In genomic region chr5:115736690-115737005, GRCh38 we compare ENCODE assay signal across 25 cellular contexts.
DNase-seq lines count a peak whose midpoint lies in the region; ATAC-seq and TF ChIP-seq lines count a peak whose summit lies in the region.
"Had no signal": no experiment of that assay in that cellular context is flagged by ENCODE, and none has a peak within 500 bp of the region (broad histone marks: within the 10 kb centered on the region; RNA-seq: fewer than 3 reads in every experiment).

No MANE protein-coding gene starts in this region.

- H3K27me3 ChIP-seq in HUES6 (ENCODE audit: control insufficient read depth, insufficient read depth, low read length), result no peaks in the 10 kb centered on the region
- H3K27me3 ChIP-seq in iPS-20b (ENCODE audit: insufficient read depth, low read length), result no peaks in the 10 kb centered on the region
- H3K27me3 ChIP-seq: BLaER1 treated with 17β-estradiol and CSF1 and Interleukin-3, amounts not matched to agents 10 nM and 100 nM had no signal

- no peak for TF ChIP-seq CTCF in activated CD8-positive, alpha-beta T cell treated with anti-CD3 and anti-CD28 coated beads for 36 hours (IDR thresholded peaks at IDR 0.05)

- H3K4me1 Mint-ChIP-seq in activated CD8-positive, alpha-beta T cell treated with anti-CD3 and anti-CD28 coated beads for 36 hours (ENCODE audit: low read depth), result peaks cover 17% of the 10 kb centered on the region
- H3K4me1 Mint-ChIP-seq in activated CD8-positive, alpha-beta T cell treated with anti-CD3 and anti-CD28 coated beads, Interleukin-2, amount 10 ng/mL, durations not matched to agents 7 days and 5 days (ENCODE audit: low read depth), result no peaks in the 10 kb centered on the region
- peaks cover 32% of the 10 kb centered on the region for H3K4me1 Mint-ChIP-seq in activated naive CD8-positive, alpha-beta T cell treated with anti-CD3 and anti-CD28 coated beads, Interleukin-2, amount 50 U/mL, for 24 hours
- no peaks in the 10 kb centered on the region for H3K4me1 Mint-ChIP-seq in T-helper 17 cell

- peak; percentile 24 for ATAC-seq in activated CD8-positive, alpha-beta T cell treated with anti-CD3 and anti-CD28 coated beads for 36 hours
- no peak for ATAC-seq in activated CD8-positive, alpha-beta T cell treated with anti-CD3 and anti-CD28 coated beads, Interleukin-2, amount 10 ng/mL, durations not matched to agents 7 days and 5 days
- no peak for ATAC-seq in activated naive CD8-positive, alpha-beta T cell treated with anti-CD3 and anti-CD28 coated beads, Interleukin-2, amount 50 U/mL, for 24 hours
- ATAC-seq in T-helper 17 cell, result no peak
- no peak for ATAC-seq in GM19324 (IDR thresholded peaks at IDR 0.05; ENCODE audit: low FRiP score, unreplicated experiment)
- ATAC-seq: CD8-positive, alpha-beta T cell; GM12878; HCT116 had no signal

- intact Hi-C loops in activated CD8-positive, alpha-beta T cell treated with anti-CD3 and anti-CD28 coated beads for 36 hours (cut with micrococcal nuclease), result no loop called here

- no peaks in the 10 kb centered on the region for H3K36me3 Mint-ChIP-seq in activated CD8-positive, alpha-beta T cell treated with anti-CD3 and anti-CD28 coated beads for 36 hours (ENCODE audit: low read depth)
- H3K36me3 Mint-ChIP-seq in activated CD8-positive, alpha-beta T cell treated with anti-CD3 and anti-CD28 coated beads, Interleukin-2, amount 10 ng/mL, durations not matched to agents 7 days and 5 days (ENCODE audit: low read depth), result no peaks in the 10 kb centered on the region
- no peaks in the 10 kb centered on the region for H3K36me3 Mint-ChIP-seq in activated naive CD8-positive, alpha-beta T cell treated with anti-CD3 and anti-CD28 coated beads, Interleukin-2, amount 50 U/mL, for 24 hours (ENCODE audit: low read depth)
- H3K36me3 Mint-ChIP-seq in T-helper 17 cell (ENCODE audit: low read depth), result peaks cover 2% of the 10 kb centered on the region
- H3K36me3 Mint-ChIP-seq: CD8-positive, alpha-beta T cell had no signal

- H3K9me3 ChIP-seq in HUES6 (ENCODE audit: control insufficient read depth, insufficient read depth, low read depth, low read length), result no peaks in the 10 kb centered on the region
- H3K9me3 ChIP-seq in iPS-20b (ENCODE audit: insufficient read depth, low read depth, low read length), result no peaks in the 10 kb centered on the region
- no peaks in the 10 kb centered on the region for H3K9me3 ChIP-seq in T-helper 17 cell (ENCODE audit: control insufficient read depth, low read length, poor library complexity, severe bottlenecking)

- POLR2A ChIA-PET in activated CD8-positive, alpha-beta T cell treated with anti-CD3 and anti-CD28 coated beads for 36 hours (lab: Charles Lee), result no interaction called here
- POLR2A ChIA-PET in activated CD8-positive, alpha-beta T cell treated with anti-CD3 and anti-CD28 coated beads, Interleukin-2, amount 10 ng/mL, durations not matched to agents 7 days and 5 days (lab: Charles Lee), result no interaction called here

- H3K27me3 Mint-ChIP-seq in activated CD8-positive, alpha-beta T cell treated with anti-CD3 and anti-CD28 coated beads for 36 hours, result peaks cover 39% of the 10 kb centered on the region
- peaks cover 29% of the 10 kb centered on the region for H3K27me3 Mint-ChIP-seq in activated CD8-positive, alpha-beta T cell treated with anti-CD3 and anti-CD28 coated beads, Interleukin-2, amount 10 ng/mL, durations not matched to agents 7 days and 5 days (ENCODE audit: low read depth)
- peaks cover 33% of the 10 kb centered on the region for H3K27me3 Mint-ChIP-seq in activated naive CD8-positive, alpha-beta T cell treated with anti-CD3 and anti-CD28 coated beads, Interleukin-2, amount 50 U/mL, for 24 hours
- peaks cover 48% of the 10 kb centered on the region for H3K27me3 Mint-ChIP-seq in T-helper 17 cell

- H3K4me1 ChIP-seq in HUES6 (ENCODE audit: control insufficient read depth, insufficient read depth, low read length), result peaks cover 44% of the 10 kb centered on the region
- peaks cover 41% of the 10 kb centered on the region for H3K4me1 ChIP-seq in iPS-20b (ENCODE audit: insufficient read depth, low read length)

- no peaks in the 10 kb centered on the region for H3K36me3 ChIP-seq in HUES6 (ENCODE audit: control insufficient read depth, insufficient read depth, low read length)
- H3K36me3 ChIP-seq in iPS-20b (ENCODE audit: insufficient read depth, low read depth, low read length), result no peaks in the 10 kb centered on the region
- H3K36me3 ChIP-seq: BLaER1 treated with 17β-estradiol and CSF1 and Interleukin-3, amounts not matched to agents 10 nM and 100 nM had no signal

- H3K4me3 Mint-ChIP-seq in activated CD8-positive, alpha-beta T cell treated with anti-CD3 and anti-CD28 coated beads for 36 hours, result no peak overlapping the region
- no peak overlapping the region for H3K4me3 Mint-ChIP-seq in activated CD8-positive, alpha-beta T cell treated with anti-CD3 and anti-CD28 coated beads, Interleukin-2, amount 10 ng/mL, durations not matched to agents 7 days and 5 days
- no peak overlapping the region for H3K4me3 Mint-ChIP-seq in activated naive CD8-positive, alpha-beta T cell treated with anti-CD3 and anti-CD28 coated beads, Interleukin-2, amount 50 U/mL, for 24 hours
- no peak overlapping the region for H3K4me3 Mint-ChIP-seq in T-helper 17 cell
- H3K4me3 Mint-ChIP-seq: CD8-positive, alpha-beta T cell had no signal

- H3K4me3 ChIP-seq in HUES6 (ENCODE audit: low read depth, low read length) (no peak overlapping the region), iPS-20b (ENCODE audit: low read length) (peak overlapping the region; percentile 36; the same call in 1 of the 2 replicates)
- H3K4me3 ChIP-seq: BLaER1 treated with 17β-estradiol and CSF1 and Interleukin-3, amounts not matched to agents 10 nM and 100 nM; GM12878; PC-9 had no signal

- peak overlapping the region; percentile 1 for H3K27ac Mint-ChIP-seq in activated CD8-positive, alpha-beta T cell treated with anti-CD3 and anti-CD28 coated beads for 36 hours
- no peak overlapping the region for H3K27ac Mint-ChIP-seq in activated CD8-positive, alpha-beta T cell treated with anti-CD3 and anti-CD28 coated beads, Interleukin-2, amount 10 ng/mL, durations not matched to agents 7 days and 5 days
- peak overlapping the region; percentile 17 for H3K27ac Mint-ChIP-seq in activated naive CD8-positive, alpha-beta T cell treated with anti-CD3 and anti-CD28 coated beads, Interleukin-2, amount 50 U/mL, for 24 hours
- no peak overlapping the region for H3K27ac Mint-ChIP-seq in T-helper 17 cell
- H3K27ac Mint-ChIP-seq: CD8-positive, alpha-beta T cell had no signal

- CTCF ChIA-PET in activated CD8-positive, alpha-beta T cell treated with anti-CD3 and anti-CD28 coated beads for 36 hours (lab: Charles Lee), result interaction anchor here (0.8 to 1.3 kb wide), 3 partner anchors 14 to 102 kb away, joined by 3 read pairs; no protein-coding TSS in a partner anchor
- CTCF ChIA-PET in activated CD8-positive, alpha-beta T cell treated with anti-CD3 and anti-CD28 coated beads, Interleukin-2, amount 10 ng/mL, durations not matched to agents 7 days and 5 days (lab: Charles Lee), result no interaction called here

- no peaks in the 10 kb centered on the region for H3K9me3 Mint-ChIP-seq in activated CD8-positive, alpha-beta T cell treated with anti-CD3 and anti-CD28 coated beads for 36 hours
- H3K9me3 Mint-ChIP-seq in activated CD8-positive, alpha-beta T cell treated with anti-CD3 and anti-CD28 coated beads, Interleukin-2, amount 10 ng/mL, durations not matched to agents 7 days and 5 days (ENCODE audit: insufficient read depth), result no peaks in the 10 kb centered on the region
- no peaks in the 10 kb centered on the region for H3K9me3 Mint-ChIP-seq in activated naive CD8-positive, alpha-beta T cell treated with anti-CD3 and anti-CD28 coated beads, Interleukin-2, amount 50 U/mL, for 24 hours
- H3K9me3 Mint-ChIP-seq: CD8-positive, alpha-beta T cell had no signal

- H3K9ac ChIP-seq in HUES6 (ENCODE audit: low read length), result no peak overlapping the region
- peak overlapping the region; percentile 43; the same call in 1 of the 2 replicates for H3K9ac ChIP-seq in iPS-20b (ENCODE audit: low read depth, low read length)
- H3K9ac ChIP-seq: BLaER1 treated with 17β-estradiol and CSF1 and Interleukin-3, amounts not matched to agents 10 nM and 100 nM had no signal

- peak overlapping the region; percentile 61; the same call in 1 of the 2 replicates for H3K27ac ChIP-seq in HUES6 (ENCODE audit: low read depth, low read length)
- no peak overlapping the region for H3K27ac ChIP-seq in iPS-20b (ENCODE audit: low read length)
- H3K27ac ChIP-seq: 22Rv1, PC-9 had no signal

- DNase-seq in activated CD8-positive, alpha-beta T cell treated with anti-CD3 and anti-CD28 coated beads for 36 hours, result no peak
- no peak for DNase-seq in activated CD8-positive, alpha-beta T cell treated with anti-CD3 and anti-CD28 coated beads, Interleukin-2, amount 10 ng/mL, durations not matched to agents 7 days and 5 days
- DNase-seq in activated naive CD8-positive, alpha-beta T cell treated with anti-CD3 and anti-CD28 coated beads, Interleukin-2, amount 50 U/mL, for 24 hours, result no peak
- DNase-seq in T-helper 17 cell, result no peak
- no peak for DNase-seq in activated CD8-positive, alpha-beta memory T cell treated with anti-CD3 and anti-CD28 coated beads, Interleukin-2, amount 50 U/mL, for 48 hours
- DNase-seq: ACHN; CD8-positive, alpha-beta T cell; DND-41; KG1; NCI-H1092 treated with DMSO at 0.1 percent for 48 hours; NCI-H1436 treated with DMSO at 0.1 percent for 48 hours; NCI-H1930; NCI-H2227 treated with DMSO at 0.1 percent for 48 hours; NCI-H510A; NCI-H748 treated with DMSO at 0.1 percent for 48 hours; PC-9; RPMI8226; SHP77 had no signal

Comparison
In these comparisons a context has a peak if more than half of its experiments do, and no peak if none do; other contexts are left out.
1. H3K27ac Mint-ChIP-seq: peak in activated CD8-positive, alpha-beta T cell treated with anti-CD3 and anti-CD28 coated beads for 36 hours (single experiment) and activated naive CD8-positive, alpha-beta T cell treated with anti-CD3 and anti-CD28 coated beads, Interleukin-2, amount 50 U/mL, for 24 hours (single experiment); none in activated CD8-positive, alpha-beta T cell treated with anti-CD3 and anti-CD28 coated beads, Interleukin-2, amount 10 ng/mL, durations not matched to agents 7 days and 5 days (single experiment) and T-helper 17 cell (single experiment).